Comparison of ENCODE assay signal across 16 cellular contexts in genomic region chr3:52036829-52037228, GRCh38. TPM values are rescaled to one million over a fixed set of nuclear protein-coding genes. Genes with fewer than 3 reads are reported as not detected.
DNase-seq lines count a peak whose midpoint lies in the region; ATAC-seq and TF ChIP-seq lines count a peak whose summit lies in the region.
"Had no signal": no experiment of that assay in that cellular context is flagged by ENCODE, and none has a peak within 500 bp of the region (broad histone marks: within the 10 kb centered on the region; RNA-seq: fewer than 3 reads in every experiment).

No MANE protein-coding gene starts in this region.

- intact Hi-C loops in CD8-positive, alpha-beta T cell (cut with DNase I, micrococcal nuclease) = loop anchor here in 1 of 2 experiments (1.0 kb wide), 1 partner anchor 86 kb away; no protein-coding TSS in a partner anchor

- DNase-seq in 8988T = peak; percentile 80
- DNase-seq in CD8-positive, alpha-beta T cell = no peak
- DNase-seq in RWPE2 (ENCODE audit: low spot score) = no peak
- no peak for DNase-seq in epithelial cell of proximal tubule (ENCODE audit: low read depth)
- DNase-seq in midbrain (lab: John Stamatoyannopoulos, UW) = no peak
- DNase-seq in Peyer's patch = no peak
- DNase-seq: AML-193, NCI-H510A, RPMI8226 had no signal

- H3K27ac ChIP-seq in CD8-positive, alpha-beta T cell (ENCODE audit: low read depth, low read length) = no peak overlapping the region
- H3K27ac ChIP-seq in RWPE2 (ENCODE audit: poor library complexity, severe bottlenecking) (peak overlapping the region; percentile 62), Peyer's patch (no peak overlapping the region)
- H3K27ac ChIP-seq: cardiac muscle cell, gastroesophageal sphincter had no signal

- ATAC-seq in CD8-positive, alpha-beta T cell = peak; percentile 54
- peak; percentile 60 for ATAC-seq in RWPE2 (ENCODE audit: low read depth)
- no peak for ATAC-seq in HG02678 (IDR thresholded peaks at IDR 0.05; ENCODE audit: unreplicated experiment)
- no peak for ATAC-seq in GM19351 (IDR thresholded peaks at IDR 0.05; ENCODE audit: unreplicated experiment)
- ATAC-seq: gastroesophageal sphincter had no signal

- H3K4me3 Mint-ChIP-seq in CD8-positive, alpha-beta T cell = no peak overlapping the region
- H3K4me3 Mint-ChIP-seq: activated naive CD8-positive, alpha-beta T cell; nephron; T-helper 1 cell treated with Interleukin-12 subunit alpha and Interleukin-12 subunit beta and Interleukin-4 antibody, amounts not matched to agents 30 μg/mL and 1 μg/mL, for 36 hours had no signal

- H3K4me1 Mint-ChIP-seq in CD8-positive, alpha-beta T cell (ENCODE audit: low read depth) = peaks cover 2% of the 10 kb centered on the region

- POLR2A ChIA-PET in CD8-positive, alpha-beta T cell (lab: Charles Lee) = no interaction called here

- no peaks in the 10 kb centered on the region for H3K27me3 ChIP-seq in CD8-positive, alpha-beta T cell (ENCODE audit: insufficient read depth, low read length)
- H3K27me3 ChIP-seq in RWPE2 (ENCODE audit: insufficient read depth, poor library complexity, severe bottlenecking) = no peaks in the 10 kb centered on the region
- no peaks in the 10 kb centered on the region for H3K27me3 ChIP-seq in Peyer's patch
- H3K27me3 ChIP-seq: cardiac muscle cell, gastroesophageal sphincter had no signal

- no peak overlapping the region for H3K27ac Mint-ChIP-seq in CD8-positive, alpha-beta T cell
- H3K27ac Mint-ChIP-seq: activated naive CD8-positive, alpha-beta T cell; nephron; T-helper 1 cell treated with Interleukin-12 subunit alpha and Interleukin-12 subunit beta and Interleukin-4 antibody, amounts not matched to agents 30 μg/mL and 1 μg/mL, for 36 hours had no signal

- no peak for TF ChIP-seq CTCF in CD8-positive, alpha-beta T cell (IDR thresholded peaks at IDR 0.05)
- TF ChIP-seq CTCF in RWPE2 (IDR thresholded peaks at IDR 0.05; ENCODE audit: poor library complexity, severe bottlenecking) = peak; percentile 46
- TF ChIP-seq CTCF in epithelial cell of proximal tubule (conservative IDR thresholded peaks at IDR 0.05; ENCODE audit: low read depth, low read length) = peak; percentile 12
- no peak for TF ChIP-seq CTCF in Peyer's patch (IDR thresholded peaks at IDR 0.05)

- no peak overlapping the region for H3K4me3 ChIP-seq in CD8-positive, alpha-beta T cell (ENCODE audit: low read depth, low read length)
- H3K4me3 ChIP-seq in RWPE2 (ENCODE audit: severe bottlenecking) (no peak overlapping the region), epithelial cell of proximal tubule (ENCODE audit: low read depth, low read length) (no peak overlapping the region), Peyer's patch (no peak overlapping the region)
- H3K4me3 ChIP-seq: cardiac muscle cell, gastroesophageal sphincter had no signal

- TF ChIP-seq POLR2A in Peyer's patch (IDR thresholded peaks at IDR 0.05) = no peak

- CTCF ChIA-PET in CD8-positive, alpha-beta T cell (lab: Charles Lee) = interaction anchor here (0.7 to 3.4 kb wide), 13 partner anchors 16 to 302 kb away, joined by 3 to 26 read pairs (median 3); partner anchors contain the start of gene RRP9

- no peaks in the 10 kb centered on the region for H3K9me3 Mint-ChIP-seq in CD8-positive, alpha-beta T cell
- H3K9me3 Mint-ChIP-seq: nephron; T-helper 1 cell treated with Interleukin-12 subunit alpha and Interleukin-12 subunit beta and Interleukin-4 antibody, amounts not matched to agents 30 μg/mL and 1 μg/mL, for 36 hours had no signal

- no peaks in the 10 kb centered on the region for H3K36me3 Mint-ChIP-seq in CD8-positive, alpha-beta T cell
- H3K36me3 Mint-ChIP-seq: activated naive CD8-positive, alpha-beta T cell had no signal

- no peaks in the 10 kb centered on the region for H3K9me3 ChIP-seq in CD8-positive, alpha-beta T cell (ENCODE audit: low read length)
- no peaks in the 10 kb centered on the region for H3K9me3 ChIP-seq in RWPE2 (ENCODE audit: severe bottlenecking)
- H3K9me3 ChIP-seq in Peyer's patch = no peaks in the 10 kb centered on the region
- H3K9me3 ChIP-seq: gastroesophageal sphincter had no signal

- no peaks in the 10 kb centered on the region for H3K4me1 ChIP-seq in CD8-positive, alpha-beta T cell (ENCODE audit: insufficient read depth, low read length)
- H3K4me1 ChIP-seq in RWPE2 (ENCODE audit: insufficient read depth, poor library complexity, severe bottlenecking) (peaks cover 22% of the 10 kb centered on the region), Peyer's patch (no peaks in the 10 kb centered on the region)

- H3K27me3 Mint-ChIP-seq in CD8-positive, alpha-beta T cell (ENCODE audit: low read depth) = no peaks in the 10 kb centered on the region
- H3K27me3 Mint-ChIP-seq: activated naive CD8-positive, alpha-beta T cell had no signal

- H3K36me3 ChIP-seq in CD8-positive, alpha-beta T cell (ENCODE audit: insufficient read depth, low read length) = no peaks in the 10 kb centered on the region
- H3K36me3 ChIP-seq in RWPE2 (ENCODE audit: low read depth) (no peaks in the 10 kb centered on the region), Peyer's patch (no peaks in the 10 kb centered on the region)
- H3K36me3 ChIP-seq: cardiac muscle cell, gastroesophageal sphincter had no signal

RNA-seq across cellular contexts. Expression of gene DUSP7, which starts 19.5 kb away (rescaled TPM):
- 1 to 10 TPM; 5.4 to 5.6 TPM for total RNA-seq in CD8-positive, alpha-beta T cell
- total RNA-seq in epithelial cell of proximal tubule (23.7 and 25.9 TPM in 2 replicates), Peyer's patch (1 to 10 TPM; 3.3 to 7.1 (median 6.0) TPM)

RNA-seq across cellular contexts. Expression of gene RPL29, which starts 41.1 kb away (rescaled TPM):
- total RNA-seq in CD8-positive, alpha-beta T cell = 1,000 to 10,000 TPM; 1,694 to 1,736 TPM
- total RNA-seq in epithelial cell of proximal tubule = 1,795 and 2,087 TPM in 2 replicates
- 100 to 1,000 TPM; 643 to 841 (median 711) TPM for total RNA-seq in Peyer's patch

RNA-seq across cellular contexts. Expression of gene ACY1, which starts 53.5 kb away (rescaled TPM):
- total RNA-seq in CD8-positive, alpha-beta T cell = 1 to 10 TPM; 3.8 to 4.0 TPM
- total RNA-seq in epithelial cell of proximal tubule = 85.7 and 95.8 TPM in 2 replicates
- 100 to 1,000 TPM in 3 of 4 donors, 10 to 100 TPM in 1; 95.7 to 977 (median 609) TPM for total RNA-seq in Peyer's patch

Comparison
In these comparisons a context has a peak if more than half of its experiments do, and no peak if none do; other contexts are left out.
1. ATAC-seq: peak in CD8-positive, alpha-beta T cell (single experiment) and RWPE2 (single experiment); none in HG02678 (single experiment) and GM19351 (single experiment).
2. CTCF ChIP-seq: peak in RWPE2 (single experiment) and epithelial cell of proximal tubule (single experiment); none in CD8-positive, alpha-beta T cell (single experiment) and Peyer's patch (0 of 6).
3. RNA of gene ACY1, which starts 53.5 kb away (total RNA-seq): 95.7 to 977 TPM in Peyer's patch and 85.7 to 95.8 TPM in epithelial cell of proximal tubule; 3.8 to 4.0 TPM in CD8-positive, alpha-beta T cell; every median in the first group is over 10 times any median in the second.